In genomic region chr12:83471341-83471740, GRCh38 we compare ENCODE assay signal across 25 cellular contexts.
"Had no signal": no experiment of that assay in that cellular context is flagged by ENCODE, and none has a peak within 500 bp of the region (broad histone marks: within the 10 kb centered on the region; RNA-seq: fewer than 3 reads in every experiment).

No MANE protein-coding gene starts in this region.

- DNase-seq: cortex of kidney; dorsolateral prefrontal cortex; effector CD8-positive, alpha-beta T cell; heart left ventricle; hippocampal formation; islet precursor cell; mesenchymal stem cell; midbrain; nucleus accumbens; ovary; right cardiac atrium; stimulated activated CD4-positive, alpha-beta T cell treated with anti-CD3 and anti-CD28 coated beads, Interleukin-4, amount 100 ng/mL, for 1 hour; stimulated activated CD8-positive, alpha-beta memory T cell treated with anti-CD3 and anti-CD28 coated beads, Interleukin-4, amount 100 ng/mL, for 48 hours; stimulated activated naive CD8-positive, alpha-beta T cell treated with anti-CD3 and anti-CD28 coated beads, Interleukin-15, Interleukin-2, amounts not matched to agents 100 U/mL and 50 U/mL, for 24 hours; tibial artery; upper lobe of left lung had no signal

- H3K4me1 Mint-ChIP-seq: neural progenitor cell; stimulated activated effector memory CD8-positive, alpha-beta T cell treated with anti-CD3 and anti-CD28 coated beads, Interleukin-12 subunit alpha, Interleukin-12 subunit beta, amount 100 ng/mL, for 72 hours had no signal

- H2AFZ ChIP-seq: neural progenitor cell had no signal

- H3K4me1 ChIP-seq: left lung, neural progenitor cell, suprapubic skin, tibial artery, upper lobe of left lung, vagina had no signal

- ATAC-seq: esophagus mucosa; heart left ventricle; left lung; natural killer cell treated with Interleukin-12 subunit alpha and Interleukin-12 subunit beta and Interleukin-15 and Interleukin-18, amount 100 ng/mL, for 72 hours; right cardiac atrium; stimulated activated effector memory CD8-positive, alpha-beta T cell treated with anti-CD3 and anti-CD28 coated beads, Interleukin-12 subunit alpha, Interleukin-12 subunit beta, amount 100 ng/mL, for 72 hours; stimulated activated naive CD8-positive, alpha-beta T cell treated with anti-CD3 and anti-CD28 coated beads, Interleukin-15, Interleukin-2, amounts not matched to agents 100 U/mL and 50 U/mL, for 24 hours had no signal

- H3K36me3 ChIP-seq: heart left ventricle, left lung, neural progenitor cell, ovary, suprapubic skin, tibial artery, upper lobe of left lung, vagina had no signal

- H3K9me3 ChIP-seq: heart left ventricle, left lung, ovary, suprapubic skin, tibial artery, upper lobe of left lung, vagina had no signal

- H3K27ac Mint-ChIP-seq: natural killer cell treated with Interleukin-12 subunit alpha and Interleukin-12 subunit beta and Interleukin-15 and Interleukin-18, amount 100 ng/mL, for 72 hours; neural progenitor cell; stimulated activated effector memory CD8-positive, alpha-beta T cell treated with anti-CD3 and anti-CD28 coated beads, Interleukin-12 subunit alpha, Interleukin-12 subunit beta, amount 100 ng/mL, for 72 hours had no signal

- H3K27me3 Mint-ChIP-seq: natural killer cell treated with Interleukin-12 subunit alpha and Interleukin-12 subunit beta and Interleukin-15 and Interleukin-18, amount 100 ng/mL, for 72 hours had no signal

- H3K4me2 ChIP-seq: neural progenitor cell, smooth muscle cell had no signal

- H3K36me3 Mint-ChIP-seq: natural killer cell treated with Interleukin-12 subunit alpha and Interleukin-12 subunit beta and Interleukin-15 and Interleukin-18, amount 100 ng/mL, for 72 hours; neural progenitor cell; stimulated activated effector memory CD8-positive, alpha-beta T cell treated with anti-CD3 and anti-CD28 coated beads, Interleukin-12 subunit alpha, Interleukin-12 subunit beta, amount 100 ng/mL, for 72 hours had no signal

- H3K9me3 Mint-ChIP-seq: neural progenitor cell had no signal

- H3K27ac ChIP-seq: dorsolateral prefrontal cortex, left lung, neural progenitor cell, ovary, suprapubic skin, tibial artery, upper lobe of left lung, vagina had no signal

- H3K4me3 Mint-ChIP-seq: natural killer cell treated with Interleukin-12 subunit alpha and Interleukin-12 subunit beta and Interleukin-15 and Interleukin-18, amount 100 ng/mL, for 72 hours; neural progenitor cell; stimulated activated effector memory CD8-positive, alpha-beta T cell treated with anti-CD3 and anti-CD28 coated beads, Interleukin-12 subunit alpha, Interleukin-12 subunit beta, amount 100 ng/mL, for 72 hours had no signal

- H3K27me3 ChIP-seq: dorsolateral prefrontal cortex, heart left ventricle, left lung, neural progenitor cell, ovary, suprapubic skin, tibial artery, upper lobe of left lung, vagina had no signal

- H3K4me3 ChIP-seq: dorsolateral prefrontal cortex, left lung, lung, neural progenitor cell, ovary, smooth muscle cell, suprapubic skin, tibial artery, upper lobe of left lung, vagina had no signal
